ENCODE assay signal across 26 cellular contexts in the genomic region with DNA sequence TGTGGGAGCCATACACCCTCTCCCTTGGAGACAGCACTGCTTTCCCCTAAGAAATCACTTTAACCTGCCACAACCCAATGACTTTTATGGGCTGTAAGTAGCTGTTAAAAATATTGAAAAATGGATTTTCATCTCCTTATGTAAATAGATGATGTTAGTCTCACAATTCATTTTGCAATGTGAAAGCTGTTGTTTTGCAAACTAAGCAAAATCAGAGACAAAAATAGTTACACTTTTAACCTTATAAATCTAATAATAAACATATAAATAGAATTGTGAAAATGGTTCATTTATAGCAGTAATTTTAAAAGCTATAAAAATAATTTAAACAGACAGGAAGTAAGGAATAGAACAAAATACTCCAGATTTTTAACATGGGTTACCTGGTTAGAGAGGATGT.
A peak's percentile ranks its signal among the peaks of the same experiment; 100 is the strongest.
DNase-seq lines count a peak whose midpoint lies in the region; ATAC-seq, FAIRE-seq and TF ChIP-seq lines count a peak whose summit lies in the region.
"Had no signal": no experiment of that assay in that cellular context is flagged by ENCODE, and none has a peak within 500 bp of the region (broad histone marks: within the 10 kb centered on the region; RNA-seq: fewer than 3 reads in every experiment).

No MANE protein-coding gene starts in this region.

- H2BK15ac ChIP-seq in neuronal stem cell (ENCODE audit: low read length) = no peak overlapping the region

- no peak for DNase-seq in HepG2 (ENCODE audit: low spot score)
- no peak for DNase-seq in right lobe of liver
- DNase-seq in RCC 7860 (ENCODE audit: low spot score) = no peak
- DNase-seq in kidney = no peak
- no peak for DNase-seq in neuronal stem cell (ENCODE audit: low spot score)
- no peak for DNase-seq in GM10248 (ENCODE audit: extremely low spot score)
- DNase-seq in activated CD4-positive, alpha-beta T cell treated with anti-CD3 and anti-CD28 coated beads for 48 hours = no peak
- no peak for DNase-seq in NCI-H446 treated with DMSO at 0.1 percent for 48 hours (lab: John Stamatoyannopoulos, UW)
- DNase-seq: ACHN; AML-193; BE2C; CD4-positive, alpha-beta T cell; CD8-positive, alpha-beta memory T cell; DMS 273 treated with DMSO at 0.1 percent for 48 hours; DMS79; EL; GDM1; GOT3; HCEC 1CT had no signal

- no peak overlapping the region for H3K4me2 ChIP-seq in HepG2 (ENCODE audit: low read depth, low read length)
- H3K4me2 ChIP-seq in neuronal stem cell (ENCODE audit: insufficient read depth, low read length, poor library complexity, severe bottlenecking) = peak overlapping the region; percentile 14
- H3K4me2 ChIP-seq: BLaER1 treated with 17β-estradiol and CSF1 and Interleukin-3, amounts not matched to agents 10 nM and 100 nM had no signal

- no peaks in the 10 kb centered on the region for H3K79me2 ChIP-seq in HepG2 (ENCODE audit: insufficient read depth, low read length)

- CTCF ChIA-PET in HepG2 (lab: Yijun Ruan, JAX; ENCODE audit: low intra/inter-chr PET ratio, low total read pairs) (no interaction called here), GM10248 (lab: Yijun Ruan, JAX) (interaction anchor here (1.1 kb wide), 1 partner anchor 10 kb away, joined by 4 read pairs; no protein-coding TSS in a partner anchor)

- no peak overlapping the region for H3K18ac ChIP-seq in neuronal stem cell (ENCODE audit: low read length)

- TF ChIP-seq POLR2A in HepG2 (IDR thresholded peaks at IDR 0.05; ENCODE audit: insufficient read depth in 1 of 2, low read depth in 2 of 2, low read length in 2 of 2) = no peak
- TF ChIP-seq POLR2A in right lobe of liver (IDR thresholded peaks at IDR 0.05) = no peak

- H2AK5ac ChIP-seq in neuronal stem cell (ENCODE audit: low read depth, low read length) = no peak overlapping the region

- H3K36me3 ChIP-seq in HepG2 (replicated peaks in 1 of 2; ENCODE audit: control insufficient read depth in 1 of 2, insufficient read depth in 2 of 2, low read length in 2 of 2) (no peaks in the 10 kb centered on the region), right lobe of liver (no peaks in the 10 kb centered on the region), kidney (ENCODE audit: control insufficient read depth in 1 of 2, insufficient read depth in 2 of 2, low read length in 2 of 2) (no peaks in the 10 kb centered on the region), neuronal stem cell (replicated peaks in 1 of 2; ENCODE audit: control insufficient read depth in 2 of 2, insufficient read depth in 2 of 2, low read length in 2 of 2) (no peaks in the 10 kb centered on the region)
- H3K36me3 ChIP-seq: BE2C; BLaER1 treated with 17β-estradiol and CSF1 and Interleukin-3, amounts not matched to agents 10 nM and 100 nM had no signal

- H2BK5ac ChIP-seq in neuronal stem cell (ENCODE audit: low read length) = no peak overlapping the region

- H3K14ac ChIP-seq in neuronal stem cell (ENCODE audit: low read length) = no peak overlapping the region

- no peaks in the 10 kb centered on the region for H3K4me1 ChIP-seq in HepG2 (ENCODE audit: insufficient read depth, low read length)
- no peaks in the 10 kb centered on the region for H3K4me1 ChIP-seq in right lobe of liver
- H3K4me1 ChIP-seq in kidney (ENCODE audit: control insufficient read depth in 1 of 2, insufficient read depth in 1 of 2, low read depth in 1 of 2, low read length in 2 of 2) = no peaks in the 10 kb centered on the region
- H3K4me1 ChIP-seq in neuronal stem cell (ENCODE audit: control insufficient read depth in 2 of 2, insufficient read depth in 1 of 2, low read depth in 1 of 2, low read length in 2 of 2) = peaks cover 0 to 3% of the 10 kb centered on the region in 2 donors
- H3K4me1 ChIP-seq: BE2C; BLaER1 treated with 17β-estradiol and CSF1 and Interleukin-3, amounts not matched to agents 10 nM and 100 nM had no signal

- no peak overlapping the region for H3K9ac ChIP-seq in HepG2 (ENCODE audit: insufficient read depth, low read depth, low read length)
- H3K9ac ChIP-seq in kidney (ENCODE audit: low read length in 2 of 2) = no peak overlapping the region
- H3K9ac ChIP-seq in neuronal stem cell (ENCODE audit: low read depth, low read length, poor library complexity) = no peak overlapping the region
- H3K9ac ChIP-seq: BLaER1 treated with 17β-estradiol and CSF1 and Interleukin-3, amounts not matched to agents 10 nM and 100 nM had no signal

- FAIRE-seq in HepG2 (lab: Jason Lieb, UNC) = no peak
- FAIRE-seq in RCC 7860 (lab: Jason Lieb, UNC) = peak; percentile 16
- FAIRE-seq in kidney (lab: Jason Lieb, UNC) = peak; percentile 37
- FAIRE-seq: A204.1, D721Med, GM12891, GM18507, H54 had no signal

- TF ChIP-seq RAD21 in HepG2 (CRISPR knock-in tag; IDR thresholded peaks at IDR 0.05) = no peak

- in situ Hi-C loops in HepG2 (cut with HindIII; ENCODE audit: extremely low pct_ligation_motif_present, low pct_unique_long_range_greater_than_20kb) = no loop called here

- H3K4me3 ChIP-seq in HepG2 (replicated peaks in 1 of 3; ENCODE audit: insufficient read depth in 1 of 3, low read depth in 2 of 3, low read length in 3 of 3) (no peak overlapping the region), right lobe of liver (no peak overlapping the region), kidney (ENCODE audit: low read length in 2 of 2) (no peak overlapping the region), neuronal stem cell (ENCODE audit: low read length in 2 of 2) (no peak overlapping the region)
- H3K4me3 ChIP-seq: BLaER1 treated with 17β-estradiol and CSF1 and Interleukin-3, amounts not matched to agents 10 nM and 100 nM had no signal

- no peak overlapping the region for H3K23ac ChIP-seq in neuronal stem cell (ENCODE audit: low read depth, low read length, poor library complexity)

- no peaks in the 10 kb centered on the region for H4K20me1 ChIP-seq in HepG2 (ENCODE audit: insufficient read depth, low read length)
- H4K20me1 ChIP-seq: BLaER1 treated with 17β-estradiol and CSF1 and Interleukin-3, amounts not matched to agents 10 nM and 100 nM had no signal

- H3K27ac ChIP-seq in HepG2 (ENCODE audit: extremely low read length, insufficient read depth, low read length) (no peak overlapping the region), right lobe of liver (no peak overlapping the region), kidney (ENCODE audit: low read depth in 2 of 2, low read length in 2 of 2) (no peak overlapping the region), neuronal stem cell (replicated peaks; ENCODE audit: low read length) (peak overlapping the region; percentile 28)
- H3K27ac ChIP-seq: 22Rv1; BLaER1 treated with 17β-estradiol and CSF1 and Interleukin-3, amounts not matched to agents 10 nM and 100 nM had no signal

- H2BK12ac ChIP-seq in neuronal stem cell (ENCODE audit: low read length) = no peak overlapping the region

- H3K4ac ChIP-seq in neuronal stem cell (ENCODE audit: low read length) = no peak overlapping the region

- no peak for ATAC-seq in HepG2
- no peak for ATAC-seq in right lobe of liver

- TF ChIP-seq EP300 in HepG2 (IDR thresholded peaks at IDR 0.05; ENCODE audit: low read depth in 2 of 2, low read length in 2 of 2) (no peak), HepG2 (CRISPR knock-in tag; IDR thresholded peaks at IDR 0.05; ENCODE audit: borderline replicate concordance) (no peak)

- H3K79me1 ChIP-seq in neuronal stem cell (ENCODE audit: low read depth, low read length) = no peaks in the 10 kb centered on the region

- TF ChIP-seq CTCF in HepG2 (CRISPR knock-in tag; IDR thresholded peaks at IDR 0.05) (no peak), right lobe of liver (IDR thresholded peaks at IDR 0.05) (no peak), kidney (IDR thresholded peaks at IDR 0.05; ENCODE audit: borderline replicate concordance, extremely low read depth, insufficient read depth) (no peak), GM10248 (IDR thresholded peaks at IDR 0.05; ENCODE audit: control extremely low read depth, extremely low read depth, low read depth, missing control alignments) (no peak)

- POLR2A ChIA-PET in HepG2 (lab: Yijun Ruan, JAX) (no interaction called here), GM10248 (lab: Yijun Ruan, JAX) (no interaction called here)

- H3K27me3 ChIP-seq in HepG2 (ENCODE audit: control insufficient read depth in 1 of 2, insufficient read depth in 2 of 2, low read length in 2 of 2) = no peaks in the 10 kb centered on the region
- H3K27me3 ChIP-seq in right lobe of liver = no peaks in the 10 kb centered on the region
- H3K27me3 ChIP-seq in neuronal stem cell (ENCODE audit: control insufficient read depth in 3 of 3, insufficient read depth in 3 of 3, low read depth in 1 of 3, low read length in 3 of 3) = no peaks in the 10 kb centered on the region
- H3K27me3 ChIP-seq: BE2C; BLaER1 treated with 17β-estradiol and CSF1 and Interleukin-3, amounts not matched to agents 10 nM and 100 nM had no signal

- no peak overlapping the region for H2AFZ ChIP-seq in HepG2 (ENCODE audit: low read length)
- H2AFZ ChIP-seq in neuronal stem cell (ENCODE audit: low read length) = no peak overlapping the region

- H2BK120ac ChIP-seq in neuronal stem cell (ENCODE audit: low read depth, low read length) = no peak overlapping the region

- no peak overlapping the region for H4K91ac ChIP-seq in neuronal stem cell (ENCODE audit: low read depth, low read length, poor library complexity)

- no peaks in the 10 kb centered on the region for H3K9me3 ChIP-seq in HepG2 (ENCODE audit: low read length)
- no peaks in the 10 kb centered on the region for H3K9me3 ChIP-seq in right lobe of liver
- no peaks in the 10 kb centered on the region for H3K9me3 ChIP-seq in kidney (ENCODE audit: control insufficient read depth in 1 of 2, low read length in 2 of 2)
- no peaks in the 10 kb centered on the region for H3K9me3 ChIP-seq in neuronal stem cell (replicated peaks in 1 of 2; ENCODE audit: control insufficient read depth in 2 of 2, insufficient read depth in 1 of 2, low read depth in 1 of 2, low read length in 2 of 2)
- H3K9me3 ChIP-seq: BE2C; BLaER1 treated with 17β-estradiol and CSF1 and Interleukin-3, amounts not matched to agents 10 nM and 100 nM had no signal

- no TSS peak for BruUV-seq in HepG2 (replicated peaks; lab: Mats Ljungman, UMichigan)

- intact Hi-C loops in HepG2 (cut with micrococcal nuclease; ENCODE audit: unreplicated experiment) (no loop called here), right lobe of liver (cut with DNase I) (no loop called here), kidney (cut with DNase I) (no loop called here)

- H4K8ac ChIP-seq in neuronal stem cell (ENCODE audit: low read depth, low read length) = no peak overlapping the region

TF ChIP-seq in HepG2, 621 proteins besides CTCF, POLR2A, EP300 and RAD21 (continues in another document):
- TF ChIP-seq ZNF724P (CRISPR knock-in tag; IDR thresholded peaks at IDR 0.05; ENCODE audit: borderline replicate concordance) (no peak), MAFK (conservative IDR thresholded peaks at IDR 0.05 in 1 of 2, IDR thresholded peaks at IDR 0.05 in 1 of 2; ENCODE audit: low read length in 2 of 2) (peak; percentile 57 to 80; a peak in 3 of 4 replicates)
